In the genomic region with DNA sequence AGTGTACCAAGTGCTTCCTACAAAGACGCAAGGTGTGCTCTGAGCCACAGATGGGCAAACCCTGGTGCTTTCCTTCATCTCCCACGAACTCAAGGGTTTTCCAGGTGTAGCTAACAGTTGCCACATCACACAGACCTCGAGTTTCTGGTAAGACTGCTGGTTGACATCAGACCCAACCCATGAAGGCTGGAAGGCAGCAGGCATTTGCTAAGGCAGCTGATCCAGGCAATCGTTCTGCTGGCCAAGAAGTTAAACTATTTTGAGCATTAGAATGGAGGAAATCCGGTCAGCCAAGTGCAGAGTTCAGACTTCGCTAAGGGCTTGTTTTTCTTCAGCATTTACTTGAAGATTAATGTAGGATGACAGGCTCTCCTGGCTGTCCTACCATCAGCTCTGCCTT, we compare ENCODE assay signal across 13 cellular contexts.
"Had no signal": no experiment of that assay in that cellular context is flagged by ENCODE, and none has a peak within 500 bp of the region (broad histone marks: within the 10 kb centered on the region; RNA-seq: fewer than 3 reads in every experiment).

No MANE protein-coding gene starts in this region.

- DNase-seq: activated CD4-positive, alpha-beta T cell treated with anti-CD3 and anti-CD28 coated beads, Interleukin-2, amount 50 U/mL, for 1 hour; activated CD8-positive, alpha-beta memory T cell treated with anti-CD3 and anti-CD28 coated beads, Interleukin-2, amount 50 U/mL, for 48 hours; activated gamma-delta T cell; effector memory CD8-positive, alpha-beta T cell; foreskin keratinocyte; hypothalamus; islet precursor cell; left colon; midbrain; nucleus accumbens; posterior cingulate gyrus; retina; T1000 had no signal

- H3K27ac ChIP-seq: foreskin keratinocyte had no signal

- H3K4me1 ChIP-seq: foreskin keratinocyte had no signal

- H3K27me3 ChIP-seq: foreskin keratinocyte had no signal
